Comparison of ENCODE assay signal across 8 cellular contexts in genomic region chr1:205680073-205680851, GRCh38. TPM values are rescaled to one million over a fixed set of nuclear protein-coding genes. Genes with fewer than 3 reads are reported as not detected.
DNase-seq lines count a peak whose midpoint lies in the region; ATAC-seq and TF ChIP-seq lines count a peak whose summit lies in the region.

Gene SLC45A3 (minus strand): TSS chr1:205680509. CDS start chr1:205664656, 15,853 bp downstream.

- in situ Hi-C loops in GM13977 (cut with MboI; ENCODE audit: low pct_unique_long_range_greater_than_20kb, low sequenced_read_pairs, unreplicated experiment), result no loop called here

- H3K36me3 ChIP-seq in heart right ventricle, result no peaks in the 10 kb centered on the region

- H3K9me3 ChIP-seq in heart right ventricle, result no peaks in the 10 kb centered on the region

- 2% methylated on average over 63 to 86 of the region's 86 CpGs for WGBS in heart right ventricle, 2 donors

- peak within 1 kb of the TSS; percentile 81 for H3K27ac Mint-ChIP-seq in activated naive CD4-positive, alpha-beta T cell treated with anti-CD3 and anti-CD28 coated beads, Interleukin-2, amount 50 U/mL, for 24 hours

- peak within 1 kb of the TSS in 9 of 10 donors; percentile 56 to 71 (median 65) for H3K4me3 ChIP-seq in heart right ventricle

- peak within 1 kb of the TSS in 9 of 10 donors; percentile 42 to 74 (median 61) for H3K27ac ChIP-seq in heart right ventricle

- H3K36me3 Mint-ChIP-seq in activated naive CD4-positive, alpha-beta T cell treated with anti-CD3 and anti-CD28 coated beads, Interleukin-2, amount 50 U/mL, for 24 hours, result no peaks in the 10 kb centered on the region

- TF ChIP-seq CTCF in GM13977 (IDR thresholded peaks at IDR 0.05; ENCODE audit: extremely low read depth, insufficient read depth, missing control alignments) (no peak), heart right ventricle (IDR thresholded peaks at IDR 0.05) (no peak)

- intact Hi-C loops in heart right ventricle (cut with DNase I), result no loop called here

- peaks cover 0 to 25% (median 0%) of the 10 kb centered on the region in 7 donors for H3K27me3 ChIP-seq in heart right ventricle

- ATAC-seq in heart right ventricle (peak; percentile 15 to 64 (median 38)), HG03039 (IDR thresholded peaks at IDR 0.05; ENCODE audit: unreplicated experiment) (no peak)

- H3K27me3 Mint-ChIP-seq in activated naive CD4-positive, alpha-beta T cell treated with anti-CD3 and anti-CD28 coated beads, Interleukin-2, amount 50 U/mL, for 24 hours, result peaks cover 2% of the 10 kb centered on the region

- H3K4me1 ChIP-seq in heart right ventricle, result peaks cover 6 to 46% (median 18%) of the 10 kb centered on the region in 9 donors

- peak; percentile 75 for DNase-seq in 8988T
- DNase-seq in GM13977 (ENCODE audit: low spot score), result peak; percentile 65
- DNase-seq in NCI-H82 (lab: John Stamatoyannopoulos, UW), result peak; percentile 89
- DNase-seq in heart right ventricle, result peak in 1 of 2 donors; percentile 48
- DNase-seq in putamen (ENCODE audit: low spot score), result peak; percentile 72
- DNase-seq in cerebellar nuclear complex (lab: John Stamatoyannopoulos, UW), result no peak

- peak within 1 kb of the TSS; percentile 85 for H3K4me3 Mint-ChIP-seq in activated naive CD4-positive, alpha-beta T cell treated with anti-CD3 and anti-CD28 coated beads, Interleukin-2, amount 50 U/mL, for 24 hours

- H3K4me1 Mint-ChIP-seq in activated naive CD4-positive, alpha-beta T cell treated with anti-CD3 and anti-CD28 coated beads, Interleukin-2, amount 50 U/mL, for 24 hours, result peaks cover 13% of the 10 kb centered on the region

- H3K9me3 Mint-ChIP-seq in activated naive CD4-positive, alpha-beta T cell treated with anti-CD3 and anti-CD28 coated beads, Interleukin-2, amount 50 U/mL, for 24 hours, result no peaks in the 10 kb centered on the region

RNA-seq across cellular contexts. Expression of gene SLC45A3, which starts in this region (rescaled TPM):
- 1 to 10 TPM; 1.4 to 7.9 (median 2.2) TPM for total RNA-seq in heart right ventricle
- 1 to 10 TPM; 1.8 to 4.5 TPM for polyA plus RNA-seq in heart right ventricle

Comparison
In these comparisons a context has a peak if more than half of its experiments do, and no peak if none do; other contexts are left out.
1. DNase-seq: peak in 8988T (single experiment), GM13977 (single experiment), NCI-H82 (single experiment) and putamen (single experiment); none in cerebellar nuclear complex (0 of 2).